In genomic region chr12:34394211-34395055, GRCh38 we compare ENCODE assay signal across 11 cellular contexts.
A peak's percentile ranks its signal among the peaks of the same experiment; 100 is the strongest.
DNase-seq lines count a peak whose midpoint lies in the region; ATAC-seq and TF ChIP-seq lines count a peak whose summit lies in the region.
"Had no signal": no experiment of that assay in that cellular context is flagged by ENCODE, and none has a peak within 500 bp of the region (broad histone marks: within the 10 kb centered on the region; RNA-seq: fewer than 3 reads in every experiment).

No MANE protein-coding gene starts in this region.

- no peak for ATAC-seq in GM19328 (IDR thresholded peaks at IDR 0.05; ENCODE audit: unreplicated experiment)

- TF ChIP-seq CTCF in BE2C (IDR thresholded peaks at IDR 0.05; ENCODE audit: low read depth, low read length) (no peak), WERI-Rb-1 (IDR thresholded peaks at IDR 0.05; ENCODE audit: low read depth, low read length) (no peak), left ventricle myocardium inferior (IDR thresholded peaks at IDR 0.05; ENCODE audit: borderline replicate concordance) (no peak), esophagus squamous epithelium (IDR thresholded peaks at IDR 0.05) (no peak)

- TF ChIP-seq POLR2A in esophagus squamous epithelium (IDR thresholded peaks at IDR 0.05): no peak

- H3K9me3 ChIP-seq in BE2C (no peaks in the 10 kb centered on the region; the same call in 1 of the 2 replicates), WERI-Rb-1 (ENCODE audit: severe bottlenecking) (peaks cover 2% of the 10 kb centered on the region), left ventricle myocardium inferior (replicated peaks) (peaks cover 62% of the 10 kb centered on the region), esophagus squamous epithelium (peaks cover 0 to 100% (median 89%) of the 10 kb centered on the region in 3 donors)

- intact Hi-C loops in left ventricle myocardium inferior (cut with micrococcal nuclease): no loop called here
- intact Hi-C loops in posterior vena cava (cut with DNase I): no loop called here
- intact Hi-C loops in esophagus squamous epithelium (cut with DNase I): no loop called here

- H3K36me3 ChIP-seq in BE2C: no peaks in the 10 kb centered on the region
- H3K36me3 ChIP-seq in WERI-Rb-1: no peaks in the 10 kb centered on the region
- H3K36me3 ChIP-seq in left ventricle myocardium inferior: no peaks in the 10 kb centered on the region
- H3K36me3 ChIP-seq in esophagus squamous epithelium: no peaks in the 10 kb centered on the region

- 52% methylated on average over 17 to 19 of the region's 29 CpGs for WGBS in esophagus squamous epithelium, 2 donors

- H3K4me3 ChIP-seq in BE2C (ENCODE audit: low read depth, low read length): no peak overlapping the region
- H3K4me3 ChIP-seq in WERI-Rb-1 (ENCODE audit: low read depth, low read length): no peak overlapping the region
- no peak overlapping the region for H3K4me3 ChIP-seq in left ventricle myocardium inferior
- no peak overlapping the region for H3K4me3 ChIP-seq in esophagus squamous epithelium

- peak; percentile 1 for DNase-seq in BE2C
- DNase-seq in WERI-Rb-1: peak; percentile 1
- DNase-seq in left ventricle myocardium inferior: peak; percentile 6
- DNase-seq in posterior vena cava (ENCODE audit: low spot score): peak; percentile 42
- DNase-seq in esophagus squamous epithelium (lab: John Stamatoyannopoulos, UW): no peak
- no peak for DNase-seq in COLO829 (ENCODE audit: low spot score)
- no peak for DNase-seq in NCI-H1105 treated with DMSO at 0.1 percent for 48 hours (lab: John Stamatoyannopoulos, UW)
- DNase-seq: HCEC 1CT, NCI-H1694 treated with DMSO at 0.1 percent for 48 hours, NCI-H526 had no signal

- H3K4me1 ChIP-seq in BE2C: no peaks in the 10 kb centered on the region
- H3K4me1 ChIP-seq in left ventricle myocardium inferior: no peaks in the 10 kb centered on the region
- no peaks in the 10 kb centered on the region for H3K4me1 ChIP-seq in esophagus squamous epithelium

- H3K27ac ChIP-seq in WERI-Rb-1: no peak overlapping the region
- H3K27ac ChIP-seq in left ventricle myocardium inferior (replicated peaks): no peak overlapping the region
- no peak overlapping the region for H3K27ac ChIP-seq in esophagus squamous epithelium

- H3K27me3 ChIP-seq in BE2C: no peaks in the 10 kb centered on the region
- peaks cover 90% of the 10 kb centered on the region for H3K27me3 ChIP-seq in WERI-Rb-1 (ENCODE audit: insufficient read depth, low read depth, severe bottlenecking)
- peaks cover 56% of the 10 kb centered on the region for H3K27me3 ChIP-seq in left ventricle myocardium inferior (ENCODE audit: low read depth)
- H3K27me3 ChIP-seq in esophagus squamous epithelium: no peaks in the 10 kb centered on the region

Comparison
In these comparisons a context has a peak if more than half of its experiments do, and no peak if none do; other contexts are left out.
1. DNase-seq: peak in BE2C (single experiment), WERI-Rb-1 (single experiment), left ventricle myocardium inferior (single experiment) and posterior vena cava (single experiment); none in esophagus squamous epithelium (single experiment), COLO829 (single experiment) and NCI-H1105 treated with DMSO at 0.1 percent for 48 hours (single experiment).